In genomic region chr2:28359222-28360065, GRCh38 we compare ENCODE assay signal across 8 cellular contexts. TPM values are rescaled to one million over a fixed set of nuclear protein-coding genes. Genes with fewer than 3 reads are reported as not detected.
DNase-seq lines count a peak whose midpoint lies in the region; ATAC-seq, FAIRE-seq and TF ChIP-seq lines count a peak whose summit lies in the region.

No MANE protein-coding gene starts in this region.

- CTCF ChIA-PET in HEK293 (lab: Yijun Ruan, JAX) = no interaction called here

- H3K36me3 ChIP-seq in HEK293 (ENCODE audit: control insufficient read depth in 2 of 2, insufficient read depth in 1 of 2, low read length in 2 of 2) = no peaks in the 10 kb centered on the region
- no peaks in the 10 kb centered on the region for H3K36me3 ChIP-seq in right atrium auricular region

- H3K4me1 ChIP-seq in HEK293 (ENCODE audit: control insufficient read depth, insufficient read depth, low read length) (no peaks in the 10 kb centered on the region; the same call in 1 of the 2 replicates), right atrium auricular region (peaks cover 0 to 29% of the 10 kb centered on the region in 2 donors), foreskin keratinocyte (no peaks in the 10 kb centered on the region)

- no peak for FAIRE-seq in D721Med (lab: Jason Lieb, UNC)

- no peak overlapping the region for H3K4me3 ChIP-seq in HEK293 (ENCODE audit: low read depth, low read length)
- H3K4me3 ChIP-seq in right atrium auricular region = no peak overlapping the region

- POLR2A ChIA-PET in HEK293 (lab: Yijun Ruan, JAX) = no interaction called here

- DNase-seq in EL (peak; percentile 53), NOMO-1 (lab: John Stamatoyannopoulos, UW; ENCODE audit: unreplicated experiment in 2 of 2) (peak; percentile 78 to 88), activated T-cell treated with anti-CD3 and anti-CD28 coated beads for 4 hours (peak; percentile 67), right atrium auricular region (ENCODE audit: low spot score) (peak; percentile 74), foreskin keratinocyte (no peak), D721Med (ENCODE audit: insufficient read length, low spot score) (no peak)
- DNase-seq in stimulated activated CD8-positive, alpha-beta memory T cell treated with anti-CD3 and anti-CD28 coated beads, Interleukin-12 subunit alpha, Interleukin-12 subunit beta, amount 100 ng/mL, for 4 hours (ENCODE audit: low read depth) = peak; percentile 71

- no peaks in the 10 kb centered on the region for H3K9me3 ChIP-seq in HEK293 (ENCODE audit: control insufficient read depth, insufficient read depth, low read depth, low read length)
- H3K9me3 ChIP-seq in right atrium auricular region = no peaks in the 10 kb centered on the region

- H3K27me3 ChIP-seq in right atrium auricular region (no peaks in the 10 kb centered on the region), foreskin keratinocyte (no peaks in the 10 kb centered on the region)

- ATAC-seq in foreskin keratinocyte = no peak

- no peak for TF ChIP-seq CTCF in HEK293 (tag by site-specific recombination; IDR thresholded peaks at IDR 0.05)
- TF ChIP-seq CTCF in right atrium auricular region (IDR thresholded peaks at IDR 0.05) = no peak
- TF ChIP-seq CTCF in foreskin keratinocyte (conservative IDR thresholded peaks at IDR 0.05) = no peak
- TF ChIP-seq CTCF in D721Med (IDR thresholded peaks at IDR 0.05; ENCODE audit: insufficient read depth, missing control alignments) = no peak

- no peak overlapping the region for H3K27ac ChIP-seq in HEK293 (ENCODE audit: extremely low read depth, low read depth, low read length)
- no peak overlapping the region for H3K27ac ChIP-seq in right atrium auricular region
- H3K27ac ChIP-seq in foreskin keratinocyte = no peak overlapping the region

TF ChIP-seq in HEK293, 187 proteins besides CTCF, POLR2A, EP300 and RAD21:
- TF ChIP-seq SP7 (tag by site-specific recombination; IDR thresholded peaks at IDR 0.05) (0 out of 2 replicates have a peak, but pooled peaks have one; percentile 13), ZIC2 (tag by site-specific recombination; IDR thresholded peaks at IDR 0.05) (peak; percentile 46; the same call in 1 of the 2 replicates), PATZ1 (tag by site-specific recombination; IDR thresholded peaks at IDR 0.05) (no peak), ATF2 (tag by site-specific recombination; IDR thresholded peaks at IDR 0.05; ENCODE audit: low read depth) (peak; percentile 94), ZNF629 (tag by site-specific recombination; IDR thresholded peaks at IDR 0.05) (peak; percentile 82), ZBTB21 (tag by site-specific recombination; IDR thresholded peaks at IDR 0.05) (peak; percentile 82)
- TF ChIP-seq, protein P1, sequence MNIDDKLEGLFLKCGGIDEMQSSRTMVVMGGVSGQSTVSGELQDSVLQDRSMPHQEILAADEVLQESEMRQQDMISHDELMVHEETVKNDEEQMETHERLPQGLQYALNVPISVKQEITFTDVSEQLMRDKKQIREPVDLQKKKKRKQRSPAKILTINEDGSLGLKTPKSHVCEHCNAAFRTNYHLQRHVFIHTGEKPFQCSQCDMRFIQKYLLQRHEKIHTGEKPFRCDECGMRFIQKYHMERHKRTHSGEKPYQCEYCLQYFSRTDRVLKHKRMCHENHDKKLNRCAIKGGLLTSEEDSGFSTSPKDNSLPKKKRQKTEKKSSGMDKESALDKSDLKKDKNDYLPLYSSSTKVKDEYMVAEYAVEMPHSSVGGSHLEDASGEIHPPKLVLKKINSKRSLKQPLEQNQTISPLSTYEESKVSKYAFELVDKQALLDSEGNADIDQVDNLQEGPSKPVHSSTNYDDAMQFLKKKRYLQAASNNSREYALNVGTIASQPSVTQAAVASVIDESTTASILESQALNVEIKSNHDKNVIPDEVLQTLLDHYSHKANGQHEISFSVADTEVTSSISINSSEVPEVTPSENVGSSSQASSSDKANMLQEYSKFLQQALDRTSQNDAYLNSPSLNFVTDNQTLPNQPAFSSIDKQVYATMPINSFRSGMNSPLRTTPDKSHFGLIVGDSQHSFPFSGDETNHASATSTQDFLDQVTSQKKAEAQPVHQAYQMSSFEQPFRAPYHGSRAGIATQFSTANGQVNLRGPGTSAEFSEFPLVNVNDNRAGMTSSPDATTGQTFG (tag by site-specific recombination; IDR thresholded peaks at IDR 0.05; ENCODE audit: borderline replicate concordance) = no peak

RNA-seq across cellular contexts. Expression of gene FOSL2, which starts 33.2 kb away (rescaled TPM):
- total RNA-seq in right atrium auricular region = 100 to 1,000 TPM in 1 of 2 donors, 10 to 100 TPM in 1; 54.0 to 116 TPM
- total RNA-seq in foreskin keratinocyte = 35.6 and 38.5 TPM in 2 replicates
- polyA plus RNA-seq in foreskin keratinocyte = 13.6 and 16.9 TPM in 2 replicates

Comparison
In these comparisons a context has a peak if more than half of its experiments do, and no peak if none do; other contexts are left out.
1. DNase-seq: peak in EL (single experiment), NOMO-1 (2 of 2), activated T-cell treated with anti-CD3 and anti-CD28 coated beads for 4 hours (single experiment), right atrium auricular region (single experiment) and stimulated activated CD8-positive, alpha-beta memory T cell treated with anti-CD3 and anti-CD28 coated beads, Interleukin-12 subunit alpha, Interleukin-12 subunit beta, amount 100 ng/mL, for 4 hours (single experiment); none in foreskin keratinocyte (0 of 2) and D721Med (single experiment).